In genomic region chr4:8302331-8302730, GRCh38 we compare ENCODE assay signal across 23 cellular contexts. TPM values are rescaled to one million over a fixed set of nuclear protein-coding genes. Genes with fewer than 3 reads are reported as not detected.
"Had no signal": no experiment of that assay in that cellular context is flagged by ENCODE, and none has a peak within 500 bp of the region (broad histone marks: within the 10 kb centered on the region; RNA-seq: fewer than 3 reads in every experiment).

No MANE protein-coding gene starts in this region.

- H3K4me1 Mint-ChIP-seq: activated CD8-positive, alpha-beta memory T cell treated with anti-CD3 and anti-CD28 coated beads, Interleukin-2, amount 10 ng/mL, durations not matched to agents 7 days and 5 days; activated naive CD8-positive, alpha-beta T cell treated with anti-CD3 and anti-CD28 coated beads for 36 hours; stimulated activated naive CD8-positive, alpha-beta T cell treated with anti-CD3 and anti-CD28 coated beads, Interleukin-15, amount 100 ng/mL, for 72 hours had no signal

- H3K4me3 Mint-ChIP-seq: activated CD4-positive, alpha-beta memory T cell treated with anti-CD3 and anti-CD28 coated beads for 36 hours; activated CD8-positive, alpha-beta memory T cell treated with anti-CD3 and anti-CD28 coated beads, Interleukin-2, amount 10 ng/mL, durations not matched to agents 7 days and 5 days; activated naive CD8-positive, alpha-beta T cell treated with anti-CD3 and anti-CD28 coated beads for 36 hours; activated T-cell treated with anti-CD3 and anti-CD28 coated beads, Interleukin-2, amount 50 U/mL, for 72 hours; effector memory CD8-positive, alpha-beta T cell; naive B cell; stimulated activated naive CD8-positive, alpha-beta T cell treated with anti-CD3 and anti-CD28 coated beads, Interleukin-15, amount 100 ng/mL, for 72 hours had no signal

- H3K36me3 ChIP-seq: breast epithelium, right atrium auricular region, upper lobe of right lung had no signal

- H3K36me3 Mint-ChIP-seq: activated CD4-positive, alpha-beta memory T cell treated with anti-CD3 and anti-CD28 coated beads for 36 hours; activated CD8-positive, alpha-beta memory T cell treated with anti-CD3 and anti-CD28 coated beads, Interleukin-2, amount 10 ng/mL, durations not matched to agents 7 days and 5 days; activated naive CD8-positive, alpha-beta T cell treated with anti-CD3 and anti-CD28 coated beads for 36 hours had no signal

- H3K9me3 ChIP-seq: ascending aorta, breast epithelium, neutrophil, testis, upper lobe of right lung had no signal

- H3K27me3 ChIP-seq: ascending aorta, breast epithelium, heart left ventricle, neutrophil, right atrium auricular region, testis, upper lobe of right lung had no signal

- H3K27ac ChIP-seq: ascending aorta, breast epithelium, epithelial cell of prostate, heart left ventricle, right atrium auricular region, SK-N-MC, testis, upper lobe of right lung had no signal

- H3K4me2 ChIP-seq: smooth muscle cell had no signal

- H3K4me3 ChIP-seq: ascending aorta, breast epithelium, heart left ventricle, right atrium auricular region, SK-N-MC, smooth muscle cell, testis, upper lobe of right lung had no signal

- H3K4me1 ChIP-seq: ascending aorta, upper lobe of right lung had no signal

- ATAC-seq: activated CD8-positive, alpha-beta memory T cell treated with anti-CD3 and anti-CD28 coated beads, Interleukin-2, amount 10 ng/mL, durations not matched to agents 7 days and 5 days; activated T-cell treated with anti-CD3 and anti-CD28 coated beads, Interleukin-2, amount 50 U/mL, for 72 hours; effector memory CD8-positive, alpha-beta T cell; heart left ventricle; left colon; stimulated activated naive CD8-positive, alpha-beta T cell treated with anti-CD3 and anti-CD28 coated beads, Interleukin-15, amount 100 ng/mL, for 72 hours; upper lobe of right lung had no signal

- DNase-seq: activated CD4-positive, alpha-beta memory T cell treated with anti-CD3 and anti-CD28 coated beads for 36 hours; activated CD8-positive, alpha-beta memory T cell treated with anti-CD3 and anti-CD28 coated beads, Interleukin-2, amount 10 ng/mL, durations not matched to agents 7 days and 5 days; activated naive CD8-positive, alpha-beta T cell treated with anti-CD3 and anti-CD28 coated beads for 36 hours; activated T-cell treated with anti-CD3 and anti-CD28 coated beads, Interleukin-2, amount 50 U/mL, for 72 hours; dermis blood vessel endothelial cell; effector memory CD8-positive, alpha-beta T cell; foreskin melanocyte; naive B cell; stimulated activated naive CD8-positive, alpha-beta T cell treated with anti-CD3 and anti-CD28 coated beads, Interleukin-15, amount 100 ng/mL, for 72 hours; T1000; testis; upper lobe of right lung had no signal

- H3K27ac Mint-ChIP-seq: activated CD4-positive, alpha-beta memory T cell treated with anti-CD3 and anti-CD28 coated beads for 36 hours; activated CD8-positive, alpha-beta memory T cell treated with anti-CD3 and anti-CD28 coated beads, Interleukin-2, amount 10 ng/mL, durations not matched to agents 7 days and 5 days; activated naive CD8-positive, alpha-beta T cell treated with anti-CD3 and anti-CD28 coated beads for 36 hours; activated T-cell treated with anti-CD3 and anti-CD28 coated beads, Interleukin-2, amount 50 U/mL, for 72 hours; naive B cell; progenitor cell of endocrine pancreas had no signal

RNA-seq across cellular contexts. Expression of gene HTRA3, which starts 32.8 kb away (rescaled TPM):
- total RNA-seq: activated CD4-positive, alpha-beta memory T cell treated with anti-CD3 and anti-CD28 coated beads for 36 hours; activated CD8-positive, alpha-beta memory T cell treated with anti-CD3 and anti-CD28 coated beads, Interleukin-2, amount 10 ng/mL, durations not matched to agents 7 days and 5 days; activated naive CD8-positive, alpha-beta T cell treated with anti-CD3 and anti-CD28 coated beads for 36 hours; activated T-cell treated with anti-CD3 and anti-CD28 coated beads, Interleukin-2, amount 50 U/mL, for 72 hours; mononuclear cell had no signal
